8 cellular contexts compared by ENCODE assay signal in genomic region chr10:133373104-133373624, GRCh38. TPM values are rescaled to one million over a fixed set of nuclear protein-coding genes. Genes with fewer than 3 reads are reported as not detected.
DNase-seq lines count a peak whose midpoint lies in the region; ATAC-seq and TF ChIP-seq lines count a peak whose summit lies in the region.

ECHS1 (minus strand) TSS chr10:133373354; CDS start chr10:133373333, 21 bp downstream.

- TF ChIP-seq POLR2A in GM18951 (IDR thresholded peaks at IDR 0.05; ENCODE audit: extremely low read depth, insufficient read depth, insufficient read length) (peak; percentile 90), spleen (IDR thresholded peaks at IDR 0.05) (peak in 1 of 3 donors; percentile 58)

- H3K27ac ChIP-seq in spleen: peak within 1 kb of the TSS; percentile 80 to 96 (median 91)

- peaks cover 24% of the 10 kb centered on the region for H3K4me1 Mint-ChIP-seq in activated B cell treated with CpG ODN at 0.5 μM for 24 hours

- peaks cover 0 to 34% (median 25%) of the 10 kb centered on the region in 6 donors for H3K36me3 ChIP-seq in spleen

- POLR2A ChIA-PET in AG04449 (lab: Yijun Ruan, JAX): interaction anchor here (0.5 to 1.0 kb wide), 3 partner anchors 9 to 17 kb away, joined by 3 read pairs; no protein-coding TSS in a partner anchor
- POLR2A ChIA-PET in activated B cell treated with CpG ODN at 0.5 μM for 24 hours (lab: Charles Lee): interaction anchor here (0.7 to 2.9 kb wide), 6 partner anchors 9 to 28 kb away, joined by 3 to 34 read pairs (median 11); partner anchors contain the start of genes FUOM and MTG1

- ATAC-seq in HG03175 (IDR thresholded peaks at IDR 0.05; ENCODE audit: unreplicated experiment) (peak; percentile 96), activated B cell treated with CpG ODN at 0.5 μM for 24 hours (ENCODE audit: low read depth) (peak; percentile 96)

- DNase-seq in AG04449 (ENCODE audit: low read depth, low spot score) (no peak), NCI-H2227 treated with DMSO at 0.1 percent for 48 hours (lab: John Stamatoyannopoulos, UW) (peak; percentile 81), activated B cell treated with CpG ODN at 0.5 μM for 24 hours (peak; percentile 96), cardiac fibroblast (ENCODE audit: low read depth in 2 of 2) (peak; percentile 89 to 92), inferior parietal cortex (ENCODE audit: extremely low spot score) (peak; percentile 87), spleen (peak; percentile 100)

- TF ChIP-seq CTCF in AG04449 (IDR thresholded peaks at IDR 0.05; ENCODE audit: insufficient read depth, low read length, missing control alignments) (no peak), activated B cell treated with CpG ODN at 0.5 μM for 24 hours (IDR thresholded peaks at IDR 0.05) (no peak), cardiac fibroblast (IDR thresholded peaks at IDR 0.05; ENCODE audit: low read depth, low read length) (no peak), spleen (IDR thresholded peaks at IDR 0.05 in 8 of 11, conservative IDR thresholded peaks at IDR 0.05 in 3 of 11) (peak in 4 of 11 experiments; percentile 39 to 61 (median 47))

- peaks cover 0 to 1% (median 0%) of the 10 kb centered on the region in 7 donors for H3K27me3 ChIP-seq in spleen (replicated peaks in 1 of 7)

- no peaks in the 10 kb centered on the region for H3K27me3 Mint-ChIP-seq in activated B cell treated with CpG ODN at 0.5 μM for 24 hours

- no peaks in the 10 kb centered on the region for H3K9me3 ChIP-seq in spleen

- in situ Hi-C loops in GM18951 (cut with MboI; ENCODE audit: low sequenced_read_pairs, unreplicated experiment): no loop called here

- H3K4me3 ChIP-seq in AG04449 (ENCODE audit: low read depth, low read length) (peak within 1 kb of the TSS; percentile 91), cardiac fibroblast (replicated peaks in 1 of 2; ENCODE audit: low read depth in 2 of 2, low read length in 2 of 2) (peak within 1 kb of the TSS; percentile 69 to 92), spleen (peak within 1 kb of the TSS; percentile 56 to 91 (median 68))

- H3K9me3 Mint-ChIP-seq in activated B cell treated with CpG ODN at 0.5 μM for 24 hours: no peaks in the 10 kb centered on the region

- peak within 1 kb of the TSS; percentile 88 for H3K27ac Mint-ChIP-seq in activated B cell treated with CpG ODN at 0.5 μM for 24 hours

- peak within 1 kb of the TSS; percentile 83 for H3K4me3 Mint-ChIP-seq in activated B cell treated with CpG ODN at 0.5 μM for 24 hours

- peaks cover 29% of the 10 kb centered on the region for H3K36me3 Mint-ChIP-seq in activated B cell treated with CpG ODN at 0.5 μM for 24 hours (ENCODE audit: low read depth)

- intact Hi-C loops in activated B cell treated with CpG ODN at 0.5 μM for 24 hours (cut with micrococcal nuclease) (loop anchor here (1.0 to 10.0 kb wide), 6 partner anchors 15 to 1038 kb away; partner anchors contain the start of genes FUOM, LRRC27 and MTG1), spleen (cut with DNase I; ENCODE audit: low total_unique reads) (no loop called here)

- H3K4me1 ChIP-seq in spleen: peaks cover 11 to 38% (median 28%) of the 10 kb centered on the region in 6 donors

- CTCF ChIA-PET in AG04449 (lab: Yijun Ruan, JAX) (interaction anchor here (1.8 kb wide), 1 partner anchor 44 kb away, joined by 4 read pairs; no protein-coding TSS in a partner anchor), activated B cell treated with CpG ODN at 0.5 μM for 24 hours (lab: Charles Lee) (interaction anchor here (1.7 kb wide), 1 partner anchor 43 kb away, joined by 5 read pairs; no protein-coding TSS in a partner anchor)

- WGBS in spleen, 5 donors: 0 to 2% (median 0%) methylated on average over 15 to 57 of the region's 57 CpGs

RNA-seq across cellular contexts. Expression of gene ECHS1, which starts in this region (rescaled TPM):
- total RNA-seq in activated B cell treated with CpG ODN at 0.5 μM for 24 hours: 37.7 and 39.4 TPM in 2 replicates
- 10 to 100 TPM; 29.8 to 46.2 (median 44.8) TPM for total RNA-seq in spleen
- polyA plus RNA-seq in spleen: 10 to 100 TPM; 54.8 to 81.2 (median 62.7) TPM
